In the genomic region with DNA sequence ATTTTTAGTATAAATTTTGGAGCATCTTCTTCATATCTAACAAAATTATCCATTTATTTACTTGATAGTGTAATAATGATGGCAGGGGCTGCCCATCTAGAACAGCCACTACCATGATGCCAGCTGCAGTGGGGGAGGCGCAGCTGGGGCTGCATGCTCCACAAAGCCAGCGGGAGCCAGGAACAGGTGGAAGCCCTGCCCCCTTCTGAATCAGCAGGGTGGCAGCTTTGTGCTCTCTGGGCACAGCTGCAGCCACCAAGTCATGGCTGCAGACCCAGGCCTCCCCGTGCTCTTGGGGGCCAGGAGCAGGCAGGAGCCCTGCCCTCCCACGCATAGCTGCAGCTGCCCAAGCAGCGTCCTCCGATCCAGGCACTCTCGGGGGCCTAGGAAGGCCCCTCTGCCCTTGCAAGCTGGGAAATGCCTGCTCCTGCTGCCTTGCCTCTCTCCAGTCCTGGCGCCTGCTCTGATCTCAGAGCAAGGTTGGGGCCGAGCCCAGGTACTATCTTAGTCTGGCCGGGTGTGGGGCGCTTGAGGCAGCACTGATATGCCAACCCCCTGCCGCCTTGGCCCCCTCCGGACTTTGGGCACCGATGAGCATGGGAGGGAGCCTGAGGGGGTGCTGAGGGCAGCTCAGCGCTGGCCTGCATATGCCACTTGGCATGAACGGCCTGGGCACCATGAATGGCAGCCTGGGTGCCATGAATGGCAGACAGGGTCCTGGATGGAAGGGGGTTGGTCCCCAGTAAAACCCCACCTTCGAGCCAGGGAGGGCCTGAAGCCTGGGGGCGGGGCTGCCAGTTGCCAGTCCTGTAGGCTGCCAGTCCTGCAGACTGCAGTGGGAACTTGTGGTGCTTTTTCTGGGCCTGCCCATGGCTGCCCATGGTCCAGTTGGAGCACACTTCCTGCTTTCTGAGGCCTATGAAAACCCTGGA, we compare ENCODE assay signal across 2 cellular contexts.
TF ChIP-seq lines count a peak whose summit lies in the region.

No MANE protein-coding gene starts in this region.

TF ChIP-seq in HepG2, 621 proteins besides CTCF, POLR2A, EP300 and RAD21:
- TF ChIP-seq ZNF253 (CRISPR knock-in tag; IDR thresholded peaks at IDR 0.05; ENCODE audit: borderline replicate concordance) (no peak), HIVEP1 (CRISPR knock-in tag; IDR thresholded peaks at IDR 0.05) (no peak), REPIN1 (CRISPR knock-in tag; IDR thresholded peaks at IDR 0.05; ENCODE audit: borderline replicate concordance, low read depth) (no peak), ZNF589 (CRISPR knock-in tag; conservative IDR thresholded peaks at IDR 0.05) (no peak), HNRNPK (IDR thresholded peaks at IDR 0.05; ENCODE audit: low read depth, low read length, poor library complexity, severe bottlenecking) (no peak), ZNF143 (CRISPR knock-in tag; IDR thresholded peaks at IDR 0.05) (no peak), MYNN (CRISPR knock-in tag; IDR thresholded peaks at IDR 0.05; ENCODE audit: low read depth) (no peak), ZFP82 (CRISPR knock-in tag; IDR thresholded peaks at IDR 0.05; ENCODE audit: borderline replicate concordance) (no peak), NFE2L1 (CRISPR knock-in tag; IDR thresholded peaks at IDR 0.05; ENCODE audit: borderline replicate concordance) (no peak), SP5 (CRISPR knock-in tag; IDR thresholded peaks at IDR 0.05; ENCODE audit: borderline replicate concordance, low read depth) (no peak), ZNF460 (CRISPR knock-in tag; IDR thresholded peaks at IDR 0.05; ENCODE audit: borderline replicate concordance) (no peak), ZNF333 (CRISPR knock-in tag; IDR thresholded peaks at IDR 0.05; ENCODE audit: borderline replicate concordance) (no peak), ZBTB37 (CRISPR knock-in tag; IDR thresholded peaks at IDR 0.05) (no peak)

TF ChIP-seq in H1, 55 proteins besides CTCF, POLR2A, EP300 and RAD21:
- TF ChIP-seq MAX (IDR thresholded peaks at IDR 0.05) (no peak), TAF1 (IDR thresholded peaks at IDR 0.05; ENCODE audit: low read depth, low read length) (no peak), KDM5A (IDR thresholded peaks at IDR 0.05; ENCODE audit: low read length) (no peak), EGR1 (IDR thresholded peaks at IDR 0.05; ENCODE audit: borderline replicate concordance, low read depth, low read length) (no peak), CTBP2 (IDR thresholded peaks at IDR 0.05; ENCODE audit: borderline replicate concordance, insufficient read depth, insufficient read length, low read length) (no peak), POU5F1 (IDR thresholded peaks at IDR 0.05; ENCODE audit: low read depth, low read length) (no peak), SIRT6 (IDR thresholded peaks at IDR 0.05; ENCODE audit: low read length) (no peak)
